Comparison of ENCODE assay signal across 7 cellular contexts in the genomic region with DNA sequence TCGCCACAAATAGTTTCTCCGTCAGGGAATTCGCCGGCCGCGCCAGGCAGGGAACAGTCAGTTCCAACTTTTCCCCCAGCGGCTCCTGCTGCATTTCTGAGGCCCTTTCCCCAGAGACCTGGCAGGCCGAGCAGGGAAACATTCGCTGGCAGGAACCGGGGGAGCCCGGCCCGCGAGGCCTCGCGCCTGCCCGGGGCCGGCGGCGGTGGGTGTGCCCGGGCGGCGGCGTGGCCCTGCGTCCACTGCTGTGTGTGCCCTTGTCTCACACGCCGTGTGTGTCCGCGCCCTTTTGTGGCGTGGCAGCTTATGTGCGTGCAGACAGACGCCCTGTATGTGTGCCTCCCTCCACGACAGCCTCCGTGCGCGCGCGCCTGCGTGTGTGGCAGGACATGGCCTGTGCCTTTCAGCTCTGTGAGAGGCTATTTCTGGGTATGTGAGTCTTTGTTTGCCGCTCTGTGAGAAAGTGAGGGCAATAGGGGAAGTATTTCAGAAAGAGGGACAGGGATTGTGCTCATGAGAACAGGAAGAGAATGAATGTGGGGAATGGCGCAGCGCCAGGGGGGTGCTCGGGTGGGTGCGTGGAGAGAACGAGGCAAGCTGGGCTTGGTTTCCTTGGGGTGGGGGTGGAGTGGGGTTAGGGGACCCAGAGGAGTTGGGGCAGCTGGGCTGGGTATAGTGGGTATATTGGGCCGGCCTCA. TPM values are rescaled to one million over a fixed set of nuclear protein-coding genes. Genes with fewer than 3 reads are reported as not detected.
DNase-seq lines count a peak whose midpoint lies in the region; ATAC-seq and TF ChIP-seq lines count a peak whose summit lies in the region.

No MANE protein-coding gene starts in this region.

- no peaks in the 10 kb centered on the region for H3K9me3 ChIP-seq in right atrium auricular region

- DNase-seq in GDM1 (lab: John Stamatoyannopoulos, UW) (peak; percentile 22), NCI-H69 (lab: John Stamatoyannopoulos, UW) (peak; percentile 67), right atrium auricular region (ENCODE audit: low spot score) (peak; percentile 81), pons (ENCODE audit: low spot score) (peak; percentile 72)

- peak overlapping the region; percentile 79 to 80 for H3K4me3 ChIP-seq in right atrium auricular region

- ATAC-seq in GM21528 (IDR thresholded peaks at IDR 0.05; ENCODE audit: low FRiP score, unreplicated experiment) (no peak), HG02938 (IDR thresholded peaks at IDR 0.05; ENCODE audit: unreplicated experiment) (no peak)

- H3K27me3 ChIP-seq in right atrium auricular region, result peaks cover 0 to 3% of the 10 kb centered on the region in 2 donors

- no peak for TF ChIP-seq CTCF in right atrium auricular region (IDR thresholded peaks at IDR 0.05)

- peaks cover 0 to 83% of the 10 kb centered on the region in 2 donors for H3K4me1 ChIP-seq in right atrium auricular region

- no peaks in the 10 kb centered on the region for H3K36me3 ChIP-seq in right atrium auricular region

- H3K27ac ChIP-seq in angular gyrus (ENCODE audit: low read depth, low read length) (peak overlapping the region; percentile 60), right atrium auricular region (peak overlapping the region; percentile 89 to 97)

RNA-seq across cellular contexts. Expression of a gene that starts 0.7 kb away (rescaled TPM):
- 100 to 1,000 TPM in 1 of 2 donors, 10 to 100 TPM in 1; 81.5 to 125 TPM for total RNA-seq in right atrium auricular region

RNA-seq across cellular contexts. Expression of a gene that starts 16.9 kb away (rescaled TPM):
- 10 to 100 TPM; 24.7 to 38.1 TPM for total RNA-seq in right atrium auricular region

RNA-seq across cellular contexts. Expression of a gene that starts 22.2 kb away (rescaled TPM):
- total RNA-seq in right atrium auricular region, result 10 to 100 TPM; 29.7 to 38.6 TPM

RNA-seq across cellular contexts. Expression of a gene that starts 38.9 kb away (rescaled TPM):
- not detected for total RNA-seq in right atrium auricular region

Comparison
In these comparisons a context has a peak if more than half of its experiments do, and no peak if none do; other contexts are left out.
1. DNase-seq: peak in every context shown above with its lines; median percentile 81 in right atrium auricular region; 72 in pons; 67 in NCI-H69; 22 in GDM1.